22 cellular contexts compared by ENCODE assay signal in genomic region chr20:15756401-15756800, GRCh38.
A peak's percentile ranks its signal among the peaks of the same experiment; 100 is the strongest.
DNase-seq lines count a peak whose midpoint lies in the region; ATAC-seq and TF ChIP-seq lines count a peak whose summit lies in the region.
"Had no signal": no experiment of that assay in that cellular context is flagged by ENCODE, and none has a peak within 500 bp of the region (broad histone marks: within the 10 kb centered on the region; RNA-seq: fewer than 3 reads in every experiment).

No MANE protein-coding gene starts in this region.

- no peak overlapping the region for H3K27ac ChIP-seq in GM23338 (ENCODE audit: low read depth)
- H3K27ac ChIP-seq: A549, BLaER1 had no signal

- DNase-seq in GM23338 (ENCODE audit: low spot score) (no peak), NCI-H1417 treated with DMSO at 0.1 percent for 48 hours (lab: John Stamatoyannopoulos, UW) (peak; percentile 27), NCI-H526 treated with DMSO at 0.1 percent for 48 hours (lab: John Stamatoyannopoulos, UW) (peak; percentile 91), memory B cell (ENCODE audit: low spot score in 2 of 2) (peak in 1 of 2 donors; percentile 6), HT-29 (ENCODE audit: low spot score) (no peak), T-helper 1 cell (no peak)
- DNase-seq: Calu3; CD8-positive, alpha-beta T cell; GF-D8; GOT3; KG1; NCI-H146; NCI-H2081; NCI-H345; NCI-H748 treated with DMSO at 0.1 percent for 48 hours; PC-3; RPMI8226; SHP77 treated with DMSO at 0.1 percent for 48 hours had no signal

- H3K36me3 ChIP-seq in GM23338 (ENCODE audit: insufficient read depth), result no peaks in the 10 kb centered on the region
- H3K36me3 ChIP-seq: BLaER1 had no signal

- H3K27me3 ChIP-seq in GM23338 (ENCODE audit: insufficient read depth), result no peaks in the 10 kb centered on the region
- H3K27me3 ChIP-seq: BLaER1 had no signal

- H4K20me1 ChIP-seq in GM23338 (replicated peaks; ENCODE audit: insufficient read depth), result no peaks in the 10 kb centered on the region
- H4K20me1 ChIP-seq: BLaER1 had no signal

- H3K4me3 ChIP-seq in GM23338, result no peak overlapping the region
- H3K4me3 ChIP-seq: A549, BLaER1 had no signal

- H3K4me1 ChIP-seq in GM23338 (ENCODE audit: insufficient read depth), result peaks cover 13% of the 10 kb centered on the region
- H3K4me1 ChIP-seq: A549 had no signal

- H3K79me2 ChIP-seq in GM23338 (replicated peaks; ENCODE audit: insufficient read depth), result no peaks in the 10 kb centered on the region

- H3K27ac Mint-ChIP-seq in GM23338 (no peak overlapping the region), memory B cell (peak overlapping the region; percentile 83)
- H3K27ac Mint-ChIP-seq: CD8-positive, alpha-beta T cell had no signal

- no peak for TF ChIP-seq CTCF in GM23338 (conservative IDR thresholded peaks at IDR 0.05; ENCODE audit: low read depth in 2 of 2)

- ATAC-seq in GM23338 (no peak), memory B cell (ENCODE audit: low read depth) (peak; percentile 77), GM19395 (IDR thresholded peaks at IDR 0.05; ENCODE audit: unreplicated experiment) (no peak)
- ATAC-seq: A549; CD8-positive, alpha-beta T cell; HepG2; PC-3 had no signal

- peak overlapping the region; percentile 40; the same call in 1 of the 2 replicates for H3K4me2 ChIP-seq in GM23338
- H3K4me2 ChIP-seq: A549, BLaER1 had no signal

- H3K36me3 Mint-ChIP-seq in GM23338 (ENCODE audit: low read depth) (no peaks in the 10 kb centered on the region; the same call in 2 of the 3 replicates), memory B cell (peaks cover 2% of the 10 kb centered on the region)
- H3K36me3 Mint-ChIP-seq: CD8-positive, alpha-beta T cell had no signal

- no peak overlapping the region for H2AFZ ChIP-seq in GM23338

- no peaks in the 10 kb centered on the region for H3F3A ChIP-seq in GM23338 (replicated peaks; ENCODE audit: low read depth)

- H3K9me2 ChIP-seq in GM23338 (ENCODE audit: insufficient read depth), result peaks cover 3% of the 10 kb centered on the region; the same call in 1 of the 2 replicates

- H3K27me3 Mint-ChIP-seq in GM23338 (ENCODE audit: insufficient read depth, low read depth, poor library complexity) (no peaks in the 10 kb centered on the region), memory B cell (no peaks in the 10 kb centered on the region)

- H3K9me3 Mint-ChIP-seq in GM23338 (no peaks in the 10 kb centered on the region), memory B cell (no peaks in the 10 kb centered on the region)

- H3K4me3 Mint-ChIP-seq in GM23338 (no peak overlapping the region), memory B cell (peak overlapping the region; percentile 42)
- H3K4me3 Mint-ChIP-seq: CD8-positive, alpha-beta T cell had no signal

- H3K4me1 Mint-ChIP-seq in GM23338 (peaks cover 10% of the 10 kb centered on the region), memory B cell (peaks cover 16% of the 10 kb centered on the region)

TF ChIP-seq in GM23338, 12 proteins besides CTCF, POLR2A, EP300 and RAD21:
- TF ChIP-seq JUNB (IDR thresholded peaks at IDR 0.05; ENCODE audit: unreplicated experiment), result no peak
- TF ChIP-seq NANOG (IDR thresholded peaks at IDR 0.05; ENCODE audit: borderline replicate concordance), result no peak
- TF ChIP-seq ZNF462 (CRISPR knock-in tag; IDR thresholded peaks at IDR 0.05), result no peak
- TF ChIP-seq CREB1 (CRISPR knock-in tag; IDR thresholded peaks at IDR 0.05; ENCODE audit: low read depth), result no peak
- TF ChIP-seq ETS1 (IDR thresholded peaks at IDR 0.05), result no peak
- TF ChIP-seq POLR2AphosphoS5 (IDR thresholded peaks at IDR 0.05; ENCODE audit: low read depth), result no peak
- TF ChIP-seq ZNF114 (CRISPR knock-in tag; IDR thresholded peaks at IDR 0.05), result no peak
- no peak for TF ChIP-seq ZNF331 (CRISPR knock-in tag; IDR thresholded peaks at IDR 0.05; ENCODE audit: low read depth)

Comparison
In these comparisons a context has a peak if more than half of its experiments do, and no peak if none do; other contexts are left out.
1. DNase-seq: peak in NCI-H1417 treated with DMSO at 0.1 percent for 48 hours (single experiment) and NCI-H526 treated with DMSO at 0.1 percent for 48 hours (single experiment); none in GM23338 (single experiment), HT-29 (single experiment) and T-helper 1 cell (0 of 5).